8 cellular contexts compared by ENCODE assay signal in the genomic region with DNA sequence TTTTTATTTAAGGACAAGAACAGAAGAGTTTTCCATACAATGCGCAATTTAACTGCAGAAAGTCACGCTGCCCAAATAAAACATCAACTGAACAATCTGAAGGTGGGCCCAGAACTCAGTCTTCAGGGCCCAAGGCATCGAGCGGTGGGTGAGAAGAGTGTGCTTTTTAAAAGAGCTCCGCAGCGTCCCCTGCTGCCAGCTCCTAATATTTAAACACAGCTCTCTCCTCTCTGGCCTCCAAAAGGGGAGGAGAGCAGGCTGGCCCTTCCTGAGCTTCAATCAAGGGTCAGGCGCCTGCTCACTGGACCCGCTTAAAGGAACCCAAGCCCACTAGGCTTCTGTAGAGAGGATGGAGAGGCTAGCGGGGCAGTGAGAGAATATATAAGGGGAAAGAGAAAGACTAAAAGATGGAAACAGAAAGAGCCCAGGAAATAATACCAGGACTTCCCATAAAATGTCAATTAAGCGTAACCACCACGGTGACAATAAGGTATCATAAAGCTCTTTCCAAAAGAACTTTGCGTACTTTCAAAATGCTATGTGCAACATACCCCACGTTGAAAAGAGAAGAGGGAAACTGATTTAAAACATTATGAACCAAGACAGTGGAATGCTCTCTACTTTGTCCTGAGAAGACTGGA. TPM values are rescaled to one million over a fixed set of nuclear protein-coding genes. Genes with fewer than 3 reads are reported as not detected.
A peak's percentile ranks its signal among the peaks of the same experiment; 100 is the strongest.
DNase-seq lines count a peak whose midpoint lies in the region; ATAC-seq, FAIRE-seq and TF ChIP-seq lines count a peak whose summit lies in the region.

No MANE protein-coding gene starts in this region.

- peak; percentile 67 to 70 (median 70) for TF ChIP-seq CTCF in pancreas (IDR thresholded peaks at IDR 0.05)

- intact Hi-C loops in pancreas (cut with DNase I), result loop anchor here in 1 of 3 donors (5.0 kb wide), 1 partner anchor 204 kb away; no protein-coding TSS in a partner anchor

- no peaks in the 10 kb centered on the region for H3K27me3 Mint-ChIP-seq in activated naive CD8-positive, alpha-beta T cell

- ATAC-seq in GM21447 (IDR thresholded peaks at IDR 0.05; ENCODE audit: unreplicated experiment) (peak; percentile 46), pancreas (peak; percentile 44 to 73 (median 58))

- H3K4me1 Mint-ChIP-seq in activated naive CD8-positive, alpha-beta T cell (ENCODE audit: low read depth), result peaks cover 73% of the 10 kb centered on the region

- peaks cover 18 to 65% (median 37%) of the 10 kb centered on the region in 3 donors for H3K4me1 ChIP-seq in pancreas

- 26 to 28% methylated on average over 13 of the region's 13 CpGs for WGBS in pancreas, 2 donors

- peak overlapping the region in 3 of 4 donors; percentile 13 to 75 (median 73) for H3K27ac ChIP-seq in pancreas

- H3K36me3 ChIP-seq in pancreas, result no peaks in the 10 kb centered on the region

- no peaks in the 10 kb centered on the region for H3K36me3 Mint-ChIP-seq in activated naive CD8-positive, alpha-beta T cell

- H3K9me3 Mint-ChIP-seq in activated naive CD8-positive, alpha-beta T cell (ENCODE audit: low read depth), result no peaks in the 10 kb centered on the region

- peak; percentile 77 for DNase-seq in DMS153 treated with DMSO at 0.1 percent for 48 hours (lab: John Stamatoyannopoulos, UW; ENCODE audit: unreplicated experiment)
- peak; percentile 73 for DNase-seq in KG1 (lab: John Stamatoyannopoulos, UW)
- peak; percentile 78 for DNase-seq in SK-N-DZ (ENCODE audit: low spot score)
- peak; percentile 77 for DNase-seq in glomerular visceral epithelial cell (ENCODE audit: extremely low spot score)
- DNase-seq in pancreas, result peak; percentile 66 to 83 (median 70)
- DNase-seq in ureter (ENCODE audit: low spot score), result peak; percentile 87

- H3K27ac Mint-ChIP-seq in activated naive CD8-positive, alpha-beta T cell, result peak overlapping the region; percentile 88

- no peaks in the 10 kb centered on the region for H3K9me3 ChIP-seq in pancreas

- H3K27me3 ChIP-seq in pancreas, result no peaks in the 10 kb centered on the region

- no peak for FAIRE-seq in pancreas (lab: Jason Lieb, UNC)

- H3K4me3 Mint-ChIP-seq in activated naive CD8-positive, alpha-beta T cell, result peak overlapping the region; percentile 92

- H3K4me3 ChIP-seq in pancreas, result no peak overlapping the region

RNA-seq across cellular contexts. Expression of gene FAM53B, which starts 2.8 kb away (rescaled TPM):
- polyA plus RNA-seq in SK-N-DZ (2014; cell fraction: cytosol; rRNA removed), result 17.1 and 21.9 TPM in 2 replicates
- 15.9 and 19.3 TPM in 2 replicates for polyA plus RNA-seq in SK-N-DZ (2014; cell fraction: nucleus; rRNA removed)
- total RNA-seq in pancreas (10 to 100 TPM in 1 of 6 donors, 1 to 10 TPM in 5; 6.5 to 16.4 (median 8.5) TPM), ureter (38.8 TPM)
- 1 to 10 TPM; 5.3 to 9.7 TPM for polyA plus RNA-seq in pancreas

RNA-seq across cellular contexts. Expression of gene EEF1AKMT2, which starts 50.3 kb away (rescaled TPM):
- polyA plus RNA-seq in SK-N-DZ (2014; cell fraction: cytosol; rRNA removed), result 29.8 and 54.8 TPM in 2 replicates
- 32.6 and 35.2 TPM in 2 replicates for polyA plus RNA-seq in SK-N-DZ (2014; cell fraction: nucleus; rRNA removed)
- total RNA-seq in pancreas (1 to 10 TPM; 5.7 to 9.4 (median 6.9) TPM), ureter (23.3 TPM)
- polyA plus RNA-seq in pancreas, result 10 to 100 TPM; 10.0 to 11.9 TPM
